ENCODE assay signal across 10 cellular contexts in genomic region chr12:6548556-6549378, GRCh38. TPM values are rescaled to one million over a fixed set of nuclear protein-coding genes. Genes with fewer than 3 reads are reported as not detected.
DNase-seq lines count a peak whose midpoint lies in the region; ATAC-seq, FAIRE-seq and TF ChIP-seq lines count a peak whose summit lies in the region.
"Had no signal": no experiment of that assay in that cellular context is flagged by ENCODE, and none has a peak within 500 bp of the region (broad histone marks: within the 10 kb centered on the region; RNA-seq: fewer than 3 reads in every experiment).

No MANE protein-coding gene starts in this region.

- H3K4me3 Mint-ChIP-seq in naive thymus-derived CD4-positive, alpha-beta T cell = peak overlapping the region in 4 of 10 donors; percentile 22 to 34 (median 32)
- H3K4me3 Mint-ChIP-seq: activated CD4-positive, alpha-beta memory T cell treated with anti-CD3 and anti-CD28 coated beads, Interleukin-2, amount 10 ng/mL, durations not matched to agents 7 days and 5 days had no signal

- DNase-seq in A549 (ENCODE audit: low read depth in 1 of 2, low spot score in 1 of 2) = peak in 1 of 2 experiments; percentile 48
- DNase-seq in MV-4-11 (lab: John Stamatoyannopoulos, UW) = peak; percentile 60
- DNase-seq in coronary artery (ENCODE audit: low spot score) = peak; percentile 76
- DNase-seq in naive thymus-derived CD4-positive, alpha-beta T cell = no peak
- no peak for DNase-seq in NCI-H2196 treated with DMSO at 0.1 percent for 48 hours (lab: John Stamatoyannopoulos, UW; ENCODE audit: unreplicated experiment)
- DNase-seq in DMS153 treated with DMSO at 0.1 percent for 48 hours (lab: John Stamatoyannopoulos, UW; ENCODE audit: unreplicated experiment) = no peak
- DNase-seq in GDM1 (lab: John Stamatoyannopoulos, UW) = no peak
- DNase-seq: activated CD4-positive, alpha-beta memory T cell treated with anti-CD3 and anti-CD28 coated beads, Interleukin-2, amount 10 ng/mL, durations not matched to agents 7 days and 5 days; COR-L47 had no signal

- peaks cover 28 to 43% (median 35%) of the 10 kb centered on the region in 7 donors for H3K4me1 Mint-ChIP-seq in naive thymus-derived CD4-positive, alpha-beta T cell

- H3K27me3 Mint-ChIP-seq in naive thymus-derived CD4-positive, alpha-beta T cell = no peaks in the 10 kb centered on the region
- H3K27me3 Mint-ChIP-seq: activated CD4-positive, alpha-beta memory T cell treated with anti-CD3 and anti-CD28 coated beads, Interleukin-2, amount 10 ng/mL, durations not matched to agents 7 days and 5 days had no signal

- H3K4me3 ChIP-seq in A549 (no peak overlapping the region), coronary artery (no peak overlapping the region)
- H3K4me3 ChIP-seq in naive thymus-derived CD4-positive, alpha-beta T cell (ENCODE audit: low read length) = no peak overlapping the region

- TF ChIP-seq CTCF in A549 (IDR thresholded peaks at IDR 0.05) = no peak
- TF ChIP-seq CTCF in coronary artery (IDR thresholded peaks at IDR 0.05) = no peak

- POLR2A ChIA-PET in A549 (lab: Yijun Ruan, JAX) = interaction anchor here (0.6 to 3.4 kb wide), 5 partner anchors 14 to 51 kb away, joined by 3 to 34 read pairs (median 4); partner anchors contain the start of genes GAPDH and NOP2
- POLR2A ChIA-PET in naive thymus-derived CD4-positive, alpha-beta T cell (lab: Charles Lee) = interaction anchor here (1.1 to 1.3 kb wide), 2 partner anchors 11 to 86 kb away, joined by 3 to 5 read pairs; no protein-coding TSS in a partner anchor

- no peak for TF ChIP-seq RAD21 in A549 (conservative IDR thresholded peaks at IDR 0.05 in 1 of 2, IDR thresholded peaks at IDR 0.05 in 1 of 2)

- WGBS in A549 (ENCODE audit: missing lambda C conversion rate) = 78% methylated on average over 30 of the region's 34 CpGs

- no peak for TF ChIP-seq EP300 in A549 (IDR thresholded peaks at IDR 0.05)

- H3K4me2 ChIP-seq in A549 = peak overlapping the region; percentile 62

- peaks cover 11 to 72% (median 12%) of the 10 kb centered on the region in 3 experiments for H3K36me3 ChIP-seq in naive thymus-derived CD4-positive, alpha-beta T cell (ENCODE audit: control insufficient read depth in 2 of 3, insufficient read depth in 3 of 3, low read length in 3 of 3)

- no peaks in the 10 kb centered on the region for H3K9me3 ChIP-seq in A549
- no peaks in the 10 kb centered on the region for H3K9me3 ChIP-seq in naive thymus-derived CD4-positive, alpha-beta T cell (ENCODE audit: control insufficient read depth in 2 of 3, low read length in 3 of 3)

- peak overlapping the region in 5 of 9 donors; percentile 28 to 72 (median 33) for H3K27ac Mint-ChIP-seq in naive thymus-derived CD4-positive, alpha-beta T cell
- H3K27ac Mint-ChIP-seq: activated CD4-positive, alpha-beta memory T cell treated with anti-CD3 and anti-CD28 coated beads, Interleukin-2, amount 10 ng/mL, durations not matched to agents 7 days and 5 days had no signal

- TF ChIP-seq POLR2A in A549 (IDR thresholded peaks at IDR 0.05; ENCODE audit: low read length) = no peak

- no peaks in the 10 kb centered on the region for H3K27me3 ChIP-seq in naive thymus-derived CD4-positive, alpha-beta T cell (ENCODE audit: control insufficient read depth in 2 of 2, insufficient read depth in 2 of 2, low read length in 2 of 2)

- CTCF ChIA-PET in A549 (lab: Yijun Ruan, JAX) = interaction anchor here (0.9 to 25.9 kb wide), 7 partner anchors 2 to 276 kb away, joined by 3 to 491 read pairs (median 5); partner anchors contain the start of genes GAPDH, IFFO1 and NOP2
- CTCF ChIA-PET in naive thymus-derived CD4-positive, alpha-beta T cell (lab: Charles Lee) = interaction anchor here (0.6 to 1.3 kb wide), 2 partner anchors 11 to 125 kb away, joined by 3 read pairs; no protein-coding TSS in a partner anchor

- H3K36me3 Mint-ChIP-seq in naive thymus-derived CD4-positive, alpha-beta T cell = peaks cover 8 to 32% (median 12%) of the 10 kb centered on the region in 5 donors

- intact Hi-C loops in naive thymus-derived CD4-positive, alpha-beta T cell (cut with micrococcal nuclease) = no loop called here

- FAIRE-seq in A549 (lab: Jason Lieb, UNC) = no peak

- peaks cover 41% of the 10 kb centered on the region for H3K4me1 ChIP-seq in A549
- H3K4me1 ChIP-seq in naive thymus-derived CD4-positive, alpha-beta T cell (ENCODE audit: control insufficient read depth in 2 of 2, insufficient read depth in 2 of 2, low read length in 2 of 2) = peaks cover 5 to 9% of the 10 kb centered on the region in 2 donors

- ATAC-seq in A549 (peak; percentile 14 to 16; a peak in 4 of 6 replicates), HG03039 (IDR thresholded peaks at IDR 0.05; ENCODE audit: unreplicated experiment) (no peak)
- ATAC-seq in naive thymus-derived CD4-positive, alpha-beta T cell = peak; percentile 54

- H3K27ac ChIP-seq in A549 = peak overlapping the region; percentile 60 to 79
- H3K27ac ChIP-seq in coronary artery = peak overlapping the region; percentile 43 to 97
- no peak overlapping the region for H3K27ac ChIP-seq in naive thymus-derived CD4-positive, alpha-beta T cell (ENCODE audit: low read depth, low read length)

- H3K9me3 Mint-ChIP-seq in naive thymus-derived CD4-positive, alpha-beta T cell = no peaks in the 10 kb centered on the region
- H3K9me3 Mint-ChIP-seq: activated CD4-positive, alpha-beta memory T cell treated with anti-CD3 and anti-CD28 coated beads, Interleukin-2, amount 10 ng/mL, durations not matched to agents 7 days and 5 days had no signal

TF ChIP-seq in A549, 52 proteins besides CTCF, POLR2A, EP300 and RAD21 (continues in another document):
- TF ChIP-seq USF2 (IDR thresholded peaks at IDR 0.05) = no peak
- no peak for TF ChIP-seq FOSL2 (IDR thresholded peaks at IDR 0.05)
- TF ChIP-seq FOSL2 (CRISPR knock-in tag; IDR thresholded peaks at IDR 0.05) = peak; percentile 48
- TF ChIP-seq HES2 (IDR thresholded peaks at IDR 0.05) = no peak
- TF ChIP-seq, protein P1, sequence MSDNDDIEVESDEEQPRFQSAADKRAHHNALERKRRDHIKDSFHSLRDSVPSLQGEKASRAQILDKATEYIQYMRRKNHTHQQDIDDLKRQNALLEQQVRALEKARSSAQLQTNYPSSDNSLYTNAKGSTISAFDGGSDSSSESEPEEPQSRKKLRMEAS (IDR thresholded peaks at IDR 0.05) = 0 out of 2 replicates have a peak, but pooled peaks have one; percentile 20

RNA-seq across cellular contexts. Expression of gene IFFO1, which starts 7.1 kb away (rescaled TPM):
- 0.74 and 1.0 TPM in 2 replicates for polyA plus RNA-seq in A549 (2011; rRNA removed)
- 0.74 and 1.1 TPM in 2 replicates for polyA plus RNA-seq in A549 (2012; cell fraction: cytosol; rRNA removed)
- 3.3 and 3.8 TPM in 2 replicates for polyA plus RNA-seq in A549 (2012; cell fraction: nucleus; rRNA removed)
- 0.94 to 1.5 TPM (median 1.1 TPM) in 3 replicates for polyA plus RNA-seq in A549 (2017; fragmentation: RNase III; extraction: RNeasy Plus Mini Kit Qiagen cat#74134 plus additional on column Dnase treatment)
- polyA minus RNA-seq in A549 (2011; rRNA and poly(A)+ RNA removed) = 1.2 and 1.3 TPM in 2 replicates
- 10 to 100 TPM; 28.2 to 55.9 (median 45.9) TPM for total RNA-seq in naive thymus-derived CD4-positive, alpha-beta T cell
- polyA plus RNA-seq in naive thymus-derived CD4-positive, alpha-beta T cell = 10 to 100 TPM in 1 of 2 donors, 1 to 10 TPM in 1; 5.4 to 11.4 TPM

RNA-seq across cellular contexts. Expression of gene GAPDH, which starts 14.4 kb away (rescaled TPM):
- polyA plus RNA-seq in A549 (2011; rRNA removed) = 10,036 and 10,800 TPM in 2 replicates
- 21,407 and 21,524 TPM in 2 replicates for polyA plus RNA-seq in A549 (2012; cell fraction: cytosol; rRNA removed)
- polyA plus RNA-seq in A549 (2012; cell fraction: nucleus; rRNA removed) = 14,086 and 20,182 TPM in 2 replicates
- 6,292 to 6,607 TPM (median 6,463 TPM) in 3 replicates for polyA plus RNA-seq in A549 (2017; fragmentation: RNase III; extraction: RNeasy Plus Mini Kit Qiagen cat#74134 plus additional on column Dnase treatment)
- polyA minus RNA-seq in A549 (2011; rRNA and poly(A)+ RNA removed) = 13,401 and 18,844 TPM in 2 replicates
- total RNA-seq in naive thymus-derived CD4-positive, alpha-beta T cell = 1,000 to 10,000 TPM in 1 of 5 experiments, 100 to 1,000 TPM in 4; 330 to 4,503 (median 379) TPM
- polyA plus RNA-seq in naive thymus-derived CD4-positive, alpha-beta T cell = 1,000 to 10,000 TPM; 1,202 to 1,413 TPM

RNA-seq across cellular contexts. Expression of gene NOP2, which starts 19.3 kb away (rescaled TPM):
- polyA plus RNA-seq in A549 (2011; rRNA removed) = 162 and 176 TPM in 2 replicates
- polyA plus RNA-seq in A549 (2012; cell fraction: cytosol; rRNA removed) = 82.7 and 85.6 TPM in 2 replicates
- polyA plus RNA-seq in A549 (2012; cell fraction: nucleus; rRNA removed) = 293 and 335 TPM in 2 replicates
- 100 to 108 TPM (median 104 TPM) in 3 replicates for polyA plus RNA-seq in A549 (2017; fragmentation: RNase III; extraction: RNeasy Plus Mini Kit Qiagen cat#74134 plus additional on column Dnase treatment)
- 90.2 and 92.1 TPM in 2 replicates for polyA minus RNA-seq in A549 (2011; rRNA and poly(A)+ RNA removed)
- total RNA-seq in naive thymus-derived CD4-positive, alpha-beta T cell = 100 to 1,000 TPM in 1 of 5 experiments, 10 to 100 TPM in 4; 74.4 to 102 (median 87.6) TPM
- polyA plus RNA-seq in naive thymus-derived CD4-positive, alpha-beta T cell = 10 to 100 TPM; 24.2 to 53.7 TPM

RNA-seq across cellular contexts. Expression of gene NCAPD2, which starts 54.9 kb away (rescaled TPM):
- polyA plus RNA-seq in A549 (2011; rRNA removed) = 130 and 145 TPM in 2 replicates
- 86.9 and 90.0 TPM in 2 replicates for polyA plus RNA-seq in A549 (2012; cell fraction: cytosol; rRNA removed)
- 124 and 125 TPM in 2 replicates for polyA plus RNA-seq in A549 (2012; cell fraction: nucleus; rRNA removed)
- 76.1 to 82.0 TPM (median 77.3 TPM) in 3 replicates for polyA plus RNA-seq in A549 (2017; fragmentation: RNase III; extraction: RNeasy Plus Mini Kit Qiagen cat#74134 plus additional on column Dnase treatment)
- polyA minus RNA-seq in A549 (2011; rRNA and poly(A)+ RNA removed) = 163 and 187 TPM in 2 replicates
- total RNA-seq in naive thymus-derived CD4-positive, alpha-beta T cell = 100 to 1,000 TPM in 1 of 5 experiments, 10 to 100 TPM in 4; 30.3 to 121 (median 38.4) TPM
- polyA plus RNA-seq in naive thymus-derived CD4-positive, alpha-beta T cell = 10 to 100 TPM; 24.4 to 46.7 TPM

RNA-seq across cellular contexts. Expression of gene MRPL51, which starts 55.7 kb away (rescaled TPM):
- polyA plus RNA-seq in A549 (2011; rRNA removed) (181 and 337 TPM in 2 replicates), A549 (2017; fragmentation: RNase III; extraction: RNeasy Plus Mini Kit Qiagen cat#74134 plus additional on column Dnase treatment) (260 to 272 TPM (median 265 TPM) in 3 replicates)
- 198 and 262 TPM in 2 replicates for polyA plus RNA-seq in A549 (2012; cell fraction: cytosol; rRNA removed)
- 65.6 and 118 TPM in 2 replicates for polyA plus RNA-seq in A549 (2012; cell fraction: nucleus; rRNA removed)
- polyA minus RNA-seq in A549 (2011; rRNA and poly(A)+ RNA removed) = 33.9 and 50.6 TPM in 2 replicates
- 100 to 1,000 TPM in 1 of 5 experiments, 10 to 100 TPM in 4; 22.5 to 208 (median 80.9) TPM for total RNA-seq in naive thymus-derived CD4-positive, alpha-beta T cell
- polyA plus RNA-seq in naive thymus-derived CD4-positive, alpha-beta T cell = 100 to 1,000 TPM; 204 to 220 TPM

Comparison
In these comparisons a context has a peak if more than half of its experiments do, and no peak if none do; other contexts are left out.
1. DNase-seq: peak in MV-4-11 (single experiment) and coronary artery (single experiment); none in naive thymus-derived CD4-positive, alpha-beta T cell (0 of 9), NCI-H2196 treated with DMSO at 0.1 percent for 48 hours (single experiment), DMS153 treated with DMSO at 0.1 percent for 48 hours (single experiment) and GDM1 (single experiment).
2. RNA of gene GAPDH, which starts 14.4 kb away (polyA plus RNA-seq): 6,292 to 21,524 TPM in A549; 1,202 to 1,413 TPM in naive thymus-derived CD4-positive, alpha-beta T cell; every median in the first group is over 4 times any median in the second.